Comparison of ENCODE assay signal across 19 cellular contexts in genomic region chr19:5676711-5677110, GRCh38. TPM values are rescaled to one million over a fixed set of nuclear protein-coding genes. Genes with fewer than 3 reads are reported as not detected.
DNase-seq lines count a peak whose midpoint lies in the region; ATAC-seq and TF ChIP-seq lines count a peak whose summit lies in the region.
"Had no signal": no experiment of that assay in that cellular context is flagged by ENCODE, and none has a peak within 500 bp of the region (broad histone marks: within the 10 kb centered on the region; RNA-seq: fewer than 3 reads in every experiment).

No MANE protein-coding gene starts in this region.

- H3K27me3 ChIP-seq in skeletal muscle tissue (ENCODE audit: control insufficient read depth in 3 of 3, insufficient read depth in 3 of 3, low read length in 3 of 3), result no peaks in the 10 kb centered on the region
- H3K27me3 ChIP-seq: MG63 had no signal

- no peak for ATAC-seq in activated naive CD4-positive, alpha-beta T cell treated with anti-CD3 and anti-CD28 coated beads, Interleukin-2, amount 50 U/mL, for 72 hours
- no peak for ATAC-seq in memory B cell (ENCODE audit: low read depth)
- no peak for ATAC-seq in HG03196 (IDR thresholded peaks at IDR 0.05; ENCODE audit: unreplicated experiment)
- ATAC-seq: A549 had no signal

- CTCF ChIA-PET in activated naive CD4-positive, alpha-beta T cell treated with anti-CD3 and anti-CD28 coated beads for 36 hours (lab: Charles Lee), result no interaction called here
- CTCF ChIA-PET in RWPE1 (lab: Yijun Ruan, JAX), result interaction anchor here (0.6 kb wide), 1 partner anchor 1151 kb away, joined by 3 read pairs; no protein-coding TSS in a partner anchor

- no peaks in the 10 kb centered on the region for H3K27me3 Mint-ChIP-seq in activated naive CD4-positive, alpha-beta T cell treated with anti-CD3 and anti-CD28 coated beads for 36 hours (ENCODE audit: low read depth)
- no peaks in the 10 kb centered on the region for H3K27me3 Mint-ChIP-seq in memory B cell

- H3K9ac ChIP-seq in skeletal muscle tissue (ENCODE audit: low read depth in 1 of 3, low read length in 3 of 3), result peak overlapping the region in 1 of 3 donors; percentile 54
- H3K9ac ChIP-seq: KMS-11 had no signal

- DNase-seq in activated naive CD4-positive, alpha-beta T cell treated with anti-CD3 and anti-CD28 coated beads, Interleukin-2, amount 50 U/mL, for 72 hours (ENCODE audit: low spot score in 2 of 2), result no peak
- DNase-seq in activated naive CD4-positive, alpha-beta T cell treated with anti-CD3 and anti-CD28 coated beads for 36 hours, result no peak
- DNase-seq in RWPE1 (ENCODE audit: low spot score) (no peak), memory B cell (ENCODE audit: low spot score in 2 of 2) (no peak), SIG-M5 treated with dmso at 0.1 percent for 504 hours (lab: John Stamatoyannopoulos, UW; ENCODE audit: unreplicated experiment) (no peak), iPS-NIHi7 (ENCODE audit: extremely low spot score) (no peak)
- DNase-seq: COR-L47, DMS79, MG63, NCI-H1105, NCI-H187 treated with DMSO at 0.1 percent for 48 hours, NCI-H446 treated with DMSO at 0.1 percent for 48 hours had no signal

- 0 out of 2 replicates have a peak overlapping the region, but pooled peaks have one; percentile 2 for H3K27ac ChIP-seq in RWPE1
- peak overlapping the region; percentile 23 for H3K27ac ChIP-seq in skeletal muscle tissue (ENCODE audit: low read depth, low read length)
- H3K27ac ChIP-seq: A549, C4-2B, HL-60, KMS-11 had no signal

- H3K4me3 Mint-ChIP-seq in activated naive CD4-positive, alpha-beta T cell treated with anti-CD3 and anti-CD28 coated beads for 36 hours, result no peak overlapping the region
- H3K4me3 Mint-ChIP-seq in memory B cell, result no peak overlapping the region

- peaks cover 5 to 7% (median 6%) of the 10 kb centered on the region in 3 donors for H3K36me3 ChIP-seq in skeletal muscle tissue (ENCODE audit: control insufficient read depth in 3 of 3, insufficient read depth in 3 of 3, low read length in 3 of 3)
- H3K36me3 ChIP-seq: MG63 had no signal

- peak overlapping the region; percentile 61 to 91 for H3K27ac Mint-ChIP-seq in activated naive CD4-positive, alpha-beta T cell treated with anti-CD3 and anti-CD28 coated beads, Interleukin-2, amount 50 U/mL, for 72 hours
- H3K27ac Mint-ChIP-seq in activated naive CD4-positive, alpha-beta T cell treated with anti-CD3 and anti-CD28 coated beads for 36 hours, result no peak overlapping the region
- H3K27ac Mint-ChIP-seq in memory B cell, result peak overlapping the region; percentile 43

- peaks cover 15% of the 10 kb centered on the region for H3K4me1 Mint-ChIP-seq in activated naive CD4-positive, alpha-beta T cell treated with anti-CD3 and anti-CD28 coated beads for 36 hours (ENCODE audit: low read depth)
- H3K4me1 Mint-ChIP-seq in memory B cell, result peaks cover 24% of the 10 kb centered on the region

- no peak for TF ChIP-seq CTCF in RWPE1 (conservative IDR thresholded peaks at IDR 0.05; ENCODE audit: low read depth)

- H3K4me1 ChIP-seq in skeletal muscle tissue (ENCODE audit: control insufficient read depth in 3 of 3, insufficient read depth in 3 of 3, low read length in 3 of 3), result peaks cover 27 to 52% (median 31%) of the 10 kb centered on the region in 3 donors

- H3K4me3 ChIP-seq in skeletal muscle tissue (ENCODE audit: low read length in 3 of 3), result peak overlapping the region in 1 of 3 donors; percentile 38
- H3K4me3 ChIP-seq: A549, MG63 had no signal

- POLR2A ChIA-PET in RWPE1 (lab: Yijun Ruan, JAX; ENCODE audit: low non-redundant PET), result no interaction called here

- peaks cover 14 to 18% of the 10 kb centered on the region in 2 donors for H3K36me3 Mint-ChIP-seq in activated naive CD4-positive, alpha-beta T cell treated with anti-CD3 and anti-CD28 coated beads, Interleukin-2, amount 50 U/mL, for 72 hours
- H3K36me3 Mint-ChIP-seq in activated naive CD4-positive, alpha-beta T cell treated with anti-CD3 and anti-CD28 coated beads for 36 hours (ENCODE audit: low read depth), result peaks cover 11% of the 10 kb centered on the region
- H3K36me3 Mint-ChIP-seq in memory B cell, result peaks cover 5% of the 10 kb centered on the region

- H3K9me3 Mint-ChIP-seq in activated naive CD4-positive, alpha-beta T cell treated with anti-CD3 and anti-CD28 coated beads, Interleukin-2, amount 50 U/mL, for 72 hours, result peaks cover 0 to 5% of the 10 kb centered on the region in 2 donors
- no peaks in the 10 kb centered on the region for H3K9me3 Mint-ChIP-seq in activated naive CD4-positive, alpha-beta T cell treated with anti-CD3 and anti-CD28 coated beads for 36 hours
- peaks cover 8% of the 10 kb centered on the region for H3K9me3 Mint-ChIP-seq in memory B cell

- no peaks in the 10 kb centered on the region for H3K9me3 ChIP-seq in skeletal muscle tissue (ENCODE audit: control insufficient read depth in 3 of 3, low read length in 3 of 3)
- H3K9me3 ChIP-seq: A549, MG63 had no signal

- intact Hi-C loops in activated naive CD4-positive, alpha-beta T cell treated with anti-CD3 and anti-CD28 coated beads for 36 hours (cut with micrococcal nuclease), result no loop called here

RNA-seq across cellular contexts. Expression of gene MICOS13, which starts 3.6 kb away (rescaled TPM):
- total RNA-seq in activated naive CD4-positive, alpha-beta T cell treated with anti-CD3 and anti-CD28 coated beads, Interleukin-2, amount 50 U/mL, for 72 hours, result 10 to 100 TPM; 32.0 to 47.2 TPM
- 10 to 100 TPM; 43.3 to 44.8 TPM for total RNA-seq in activated naive CD4-positive, alpha-beta T cell treated with anti-CD3 and anti-CD28 coated beads for 36 hours
- 43.3 TPM for total RNA-seq in skeletal muscle tissue

RNA-seq across cellular contexts. Expression of gene HSD11B1L, which starts 4.1 kb away (rescaled TPM):
- total RNA-seq in activated naive CD4-positive, alpha-beta T cell treated with anti-CD3 and anti-CD28 coated beads, Interleukin-2, amount 50 U/mL, for 72 hours, result 1 to 10 TPM; 3.2 to 5.2 TPM
- total RNA-seq in activated naive CD4-positive, alpha-beta T cell treated with anti-CD3 and anti-CD28 coated beads for 36 hours, result 1 to 10 TPM; 2.6 to 3.0 TPM
- total RNA-seq in skeletal muscle tissue, result 4.7 TPM

RNA-seq across cellular contexts. Expression of gene RPL36, which starts 13.4 kb away (rescaled TPM):
- 1,000 to 10,000 TPM; 1,044 to 1,174 TPM for total RNA-seq in activated naive CD4-positive, alpha-beta T cell treated with anti-CD3 and anti-CD28 coated beads, Interleukin-2, amount 50 U/mL, for 72 hours
- total RNA-seq in activated naive CD4-positive, alpha-beta T cell treated with anti-CD3 and anti-CD28 coated beads for 36 hours, result 1,000 to 10,000 TPM; 1,916 to 2,003 TPM
- 634 TPM for total RNA-seq in skeletal muscle tissue

RNA-seq across cellular contexts. Expression of gene LONP1, which starts 43.2 kb away (rescaled TPM):
- 100 to 1,000 TPM; 178 to 359 TPM for total RNA-seq in activated naive CD4-positive, alpha-beta T cell treated with anti-CD3 and anti-CD28 coated beads, Interleukin-2, amount 50 U/mL, for 72 hours
- total RNA-seq in activated naive CD4-positive, alpha-beta T cell treated with anti-CD3 and anti-CD28 coated beads for 36 hours, result 100 to 1,000 TPM; 223 to 229 TPM
- total RNA-seq in skeletal muscle tissue, result 37.1 TPM

RNA-seq across cellular contexts. Expression of gene CATSPERD, which starts 43.7 kb away (rescaled TPM):
- not detected for total RNA-seq in activated naive CD4-positive, alpha-beta T cell treated with anti-CD3 and anti-CD28 coated beads, Interleukin-2, amount 50 U/mL, for 72 hours
- total RNA-seq in activated naive CD4-positive, alpha-beta T cell treated with anti-CD3 and anti-CD28 coated beads for 36 hours, result not detected
- total RNA-seq in skeletal muscle tissue, result not detected
- total RNA-seq: G401 had no signal
